9 cellular contexts compared by ENCODE assay signal in genomic region chr5:177404641-177405134, GRCh38. TPM values are rescaled to one million over a fixed set of nuclear protein-coding genes. Genes with fewer than 3 reads are reported as not detected.
DNase-seq lines count a peak whose midpoint lies in the region; ATAC-seq and TF ChIP-seq lines count a peak whose summit lies in the region.
"Had no signal": no experiment of that assay in that cellular context is flagged by ENCODE, and none has a peak within 500 bp of the region (broad histone marks: within the 10 kb centered on the region; RNA-seq: fewer than 3 reads in every experiment).

No MANE protein-coding gene starts in this region.

- H3K9me3 ChIP-seq in left lung (no peaks in the 10 kb centered on the region), upper lobe of left lung (no peaks in the 10 kb centered on the region)

- peak overlapping the region; percentile 54 for H3K4me3 Mint-ChIP-seq in activated naive CD4-positive, alpha-beta T cell treated with anti-CD3 and anti-CD28 coated beads, Interleukin-2, amount 50 U/mL, for 24 hours
- H3K4me3 Mint-ChIP-seq in activated T-helper 17 cell treated with anti-CD3 and anti-CD28 coated beads, Interleukin-2, amount 50 U/mL, for 72 hours, result peak overlapping the region; percentile 88

- no peaks in the 10 kb centered on the region for H3K36me3 Mint-ChIP-seq in activated naive CD4-positive, alpha-beta T cell treated with anti-CD3 and anti-CD28 coated beads, Interleukin-2, amount 50 U/mL, for 24 hours
- peaks cover 0 to 4% of the 10 kb centered on the region in 2 donors for H3K36me3 Mint-ChIP-seq in activated naive CD4-positive, alpha-beta T cell treated with anti-CD3 and anti-CD28 coated beads, Interleukin-2, amount 50 U/mL, for 72 hours
- no peaks in the 10 kb centered on the region for H3K36me3 Mint-ChIP-seq in activated T-helper 17 cell treated with anti-CD3 and anti-CD28 coated beads, Interleukin-2, amount 50 U/mL, for 72 hours (ENCODE audit: low read depth)

- H3K36me3 ChIP-seq in left lung (no peaks in the 10 kb centered on the region), upper lobe of left lung (no peaks in the 10 kb centered on the region)

- H3K27me3 Mint-ChIP-seq in activated naive CD4-positive, alpha-beta T cell treated with anti-CD3 and anti-CD28 coated beads, Interleukin-2, amount 50 U/mL, for 24 hours, result peaks cover 5% of the 10 kb centered on the region
- H3K27me3 Mint-ChIP-seq in activated T-helper 17 cell treated with anti-CD3 and anti-CD28 coated beads, Interleukin-2, amount 50 U/mL, for 72 hours, result no peaks in the 10 kb centered on the region

- no peak for TF ChIP-seq POLR2A in upper lobe of left lung (IDR thresholded peaks at IDR 0.05)

- DNase-seq in activated naive CD4-positive, alpha-beta T cell treated with anti-CD3 and anti-CD28 coated beads, Interleukin-2, amount 50 U/mL, for 72 hours (ENCODE audit: low spot score in 2 of 2), result no peak
- DNase-seq in left lung, result no peak
- DNase-seq in upper lobe of left lung, result no peak
- DNase-seq in ureter (ENCODE audit: low spot score), result no peak
- DNase-seq in HT-29 (ENCODE audit: low spot score), result no peak

- peaks cover 21 to 49% of the 10 kb centered on the region in 2 donors for H3K4me1 ChIP-seq in left lung
- peaks cover 35 to 51% (median 43%) of the 10 kb centered on the region in 4 donors for H3K4me1 ChIP-seq in upper lobe of left lung

- ATAC-seq in activated naive CD4-positive, alpha-beta T cell treated with anti-CD3 and anti-CD28 coated beads, Interleukin-2, amount 50 U/mL, for 72 hours, result no peak
- no peak for ATAC-seq in activated T-helper 17 cell treated with anti-CD3 and anti-CD28 coated beads, Interleukin-2, amount 50 U/mL, for 72 hours (replicated peaks)
- no peak for ATAC-seq in left lung
- ATAC-seq in upper lobe of left lung (ENCODE audit: low FRiP score in 2 of 2), result no peak
- ATAC-seq in GM21529 (IDR thresholded peaks at IDR 0.05; ENCODE audit: unreplicated experiment), result no peak

- peak overlapping the region; percentile 58 to 68 for H3K4me3 ChIP-seq in left lung
- peak overlapping the region in 3 of 4 donors; percentile 47 to 65 (median 58) for H3K4me3 ChIP-seq in upper lobe of left lung

- peaks cover 20% of the 10 kb centered on the region for H3K4me1 Mint-ChIP-seq in activated naive CD4-positive, alpha-beta T cell treated with anti-CD3 and anti-CD28 coated beads, Interleukin-2, amount 50 U/mL, for 24 hours
- no peaks in the 10 kb centered on the region for H3K4me1 Mint-ChIP-seq in activated T-helper 17 cell treated with anti-CD3 and anti-CD28 coated beads, Interleukin-2, amount 50 U/mL, for 72 hours

- intact Hi-C loops in left lung (cut with DNase I), result no loop called here

- no peaks in the 10 kb centered on the region for H3K9me3 Mint-ChIP-seq in activated naive CD4-positive, alpha-beta T cell treated with anti-CD3 and anti-CD28 coated beads, Interleukin-2, amount 50 U/mL, for 24 hours
- H3K9me3 Mint-ChIP-seq in activated naive CD4-positive, alpha-beta T cell treated with anti-CD3 and anti-CD28 coated beads, Interleukin-2, amount 50 U/mL, for 72 hours, result no peaks in the 10 kb centered on the region
- no peaks in the 10 kb centered on the region for H3K9me3 Mint-ChIP-seq in activated T-helper 17 cell treated with anti-CD3 and anti-CD28 coated beads, Interleukin-2, amount 50 U/mL, for 72 hours

- H3K27me3 ChIP-seq in left lung, result peaks cover 38 to 57% of the 10 kb centered on the region in 2 donors
- peaks cover 2 to 43% (median 27%) of the 10 kb centered on the region in 4 donors for H3K27me3 ChIP-seq in upper lobe of left lung

- TF ChIP-seq EP300 in upper lobe of left lung (IDR thresholded peaks at IDR 0.05), result no peak

- H3K27ac ChIP-seq in left lung (no peak overlapping the region), upper lobe of left lung (peak overlapping the region in 2 of 4 donors; percentile 23 to 59)

- WGBS in upper lobe of left lung, 2 donors, result 41 to 47% methylated on average over 3 to 15 of the region's 15 CpGs

- H3K27ac Mint-ChIP-seq in activated naive CD4-positive, alpha-beta T cell treated with anti-CD3 and anti-CD28 coated beads, Interleukin-2, amount 50 U/mL, for 24 hours, result peak overlapping the region; percentile 62
- peak overlapping the region in 1 of 2 donors; percentile 31 for H3K27ac Mint-ChIP-seq in activated naive CD4-positive, alpha-beta T cell treated with anti-CD3 and anti-CD28 coated beads, Interleukin-2, amount 50 U/mL, for 72 hours
- no peak overlapping the region for H3K27ac Mint-ChIP-seq in activated T-helper 17 cell treated with anti-CD3 and anti-CD28 coated beads, Interleukin-2, amount 50 U/mL, for 72 hours

- TF ChIP-seq CTCF in left lung (IDR thresholded peaks at IDR 0.05) (no peak), upper lobe of left lung (IDR thresholded peaks at IDR 0.05) (no peak)

RNA-seq across cellular contexts. Expression of gene PFN3, which starts 4.2 kb away (rescaled TPM):
- not detected for total RNA-seq in activated naive CD4-positive, alpha-beta T cell treated with anti-CD3 and anti-CD28 coated beads, Interleukin-2, amount 50 U/mL, for 72 hours
- not detected for total RNA-seq in activated T-helper 17 cell treated with anti-CD3 and anti-CD28 coated beads, Interleukin-2, amount 50 U/mL, for 72 hours
- not detected for total RNA-seq in left lung
- total RNA-seq in upper lobe of left lung, result not detected
- total RNA-seq in ureter, result not detected
- not detected in 2 replicates for total RNA-seq in HT-29 (2014; rRNA removed; shearing (Covaris generic))
- total RNA-seq: glomerular endothelial cell had no signal

RNA-seq across cellular contexts. Expression of gene F12, which starts 4.7 kb away (rescaled TPM):
- total RNA-seq in activated naive CD4-positive, alpha-beta T cell treated with anti-CD3 and anti-CD28 coated beads, Interleukin-2, amount 50 U/mL, for 72 hours, result 1 to 10 TPM; 2.2 to 9.8 TPM
- total RNA-seq in activated T-helper 17 cell treated with anti-CD3 and anti-CD28 coated beads, Interleukin-2, amount 50 U/mL, for 72 hours, result 1 to 10 TPM; 3.7 to 4.6 TPM
- total RNA-seq in left lung, result 1 to 10 TPM in 1 of 2 donors, under 1 TPM in 1; 0.63 to 1.1 TPM
- total RNA-seq in upper lobe of left lung, result 1 to 10 TPM in 4 of 6 donors, under 1 TPM in 1, not detected in 1; 0.91 to 7.8 (median 2.1) TPM
- 1.3 TPM for total RNA-seq in ureter
- total RNA-seq in HT-29 (2014; rRNA removed; shearing (Covaris generic)), result 52.9 TPM in 2 replicates

RNA-seq across cellular contexts. Expression of gene SLC34A1, which starts 20.5 kb away (rescaled TPM):
- total RNA-seq in activated naive CD4-positive, alpha-beta T cell treated with anti-CD3 and anti-CD28 coated beads, Interleukin-2, amount 50 U/mL, for 72 hours, result under 1 TPM; 0.07 to 0.19 TPM
- total RNA-seq in activated T-helper 17 cell treated with anti-CD3 and anti-CD28 coated beads, Interleukin-2, amount 50 U/mL, for 72 hours, result 1 to 10 TPM in 1 of 2 donors, under 1 TPM in 1; 0.56 to 1.1 TPM
- total RNA-seq in left lung (not detected), upper lobe of left lung (not detected), ureter (not detected)
- total RNA-seq in HT-29 (2014; rRNA removed; shearing (Covaris generic)), result not detected in 2 replicates
- total RNA-seq: glomerular endothelial cell had no signal

RNA-seq across cellular contexts. Expression of gene GRK6, which starts 21.8 kb away (rescaled TPM):
- 100 to 1,000 TPM; 104 to 125 TPM for total RNA-seq in activated naive CD4-positive, alpha-beta T cell treated with anti-CD3 and anti-CD28 coated beads, Interleukin-2, amount 50 U/mL, for 72 hours
- 100 to 1,000 TPM; 108 to 130 TPM for total RNA-seq in activated T-helper 17 cell treated with anti-CD3 and anti-CD28 coated beads, Interleukin-2, amount 50 U/mL, for 72 hours
- total RNA-seq in left lung (10 to 100 TPM; 32.3 to 57.1 TPM), upper lobe of left lung (10 to 100 TPM; 26.8 to 85.9 (median 56.6) TPM), ureter (30.8 TPM)
- total RNA-seq in HT-29 (2014; rRNA removed; shearing (Covaris generic)), result 87.7 and 94.2 TPM in 2 replicates

RNA-seq across cellular contexts. Expression of gene PRR7, which starts 41.9 kb away (rescaled TPM):
- 10 to 100 TPM in 1 of 2 donors, 1 to 10 TPM in 1; 4.1 to 11.4 TPM for total RNA-seq in activated naive CD4-positive, alpha-beta T cell treated with anti-CD3 and anti-CD28 coated beads, Interleukin-2, amount 50 U/mL, for 72 hours
- total RNA-seq in activated T-helper 17 cell treated with anti-CD3 and anti-CD28 coated beads, Interleukin-2, amount 50 U/mL, for 72 hours, result 10 to 100 TPM in 1 of 2 donors, 1 to 10 TPM in 1; 8.2 to 13.6 TPM
- total RNA-seq in left lung (1 to 10 TPM; 2.7 to 4.1 TPM), upper lobe of left lung (1 to 10 TPM; 1.6 to 9.2 (median 3.4) TPM), ureter (2.6 TPM)
- total RNA-seq in HT-29 (2014; rRNA removed; shearing (Covaris generic)), result 69.3 and 86.7 TPM in 2 replicates
